In the genomic region with DNA sequence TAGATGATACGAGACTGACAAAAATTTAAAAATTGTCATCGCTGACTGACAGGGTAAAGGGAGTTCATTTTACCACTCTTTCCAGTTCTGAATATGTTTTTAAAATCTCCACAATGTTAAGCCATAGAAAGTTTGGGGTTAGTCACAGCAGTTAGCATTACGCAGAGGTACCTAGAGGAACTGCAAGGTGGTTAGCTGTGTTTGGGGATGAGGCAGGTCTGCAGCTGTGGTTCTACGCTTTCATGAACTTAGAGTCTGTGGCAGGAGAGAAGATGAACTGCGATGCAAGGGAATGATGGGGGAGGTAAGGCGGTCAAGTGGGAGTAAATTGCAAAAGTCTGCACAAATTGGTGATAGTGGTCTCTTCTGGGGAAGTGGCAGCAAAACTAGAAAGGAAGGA, we compare ENCODE assay signal across 15 cellular contexts. TPM values are rescaled to one million over a fixed set of nuclear protein-coding genes. Genes with fewer than 3 reads are reported as not detected.
A peak's percentile ranks its signal among the peaks of the same experiment; 100 is the strongest.
DNase-seq lines count a peak whose midpoint lies in the region; ATAC-seq and TF ChIP-seq lines count a peak whose summit lies in the region.
"Had no signal": no experiment of that assay in that cellular context is flagged by ENCODE, and none has a peak within 500 bp of the region (broad histone marks: within the 10 kb centered on the region; RNA-seq: fewer than 3 reads in every experiment).

No MANE protein-coding gene starts in this region.

- in situ Hi-C loops in GM13976 (cut with MboI; ENCODE audit: low sequenced_read_pairs, unreplicated experiment) (no loop called here), HAP-1 (cut with MboI; ENCODE audit: low sequenced_read_pairs) (no loop called here)

- no peaks in the 10 kb centered on the region for H3K36me3 ChIP-seq in HAP-1 (replicated peaks)

- H3K36me3 Mint-ChIP-seq in WTC11, result no peaks in the 10 kb centered on the region

- H3K27ac Mint-ChIP-seq in WTC11, result no peak overlapping the region

- H3K27me3 ChIP-seq in HAP-1 (ENCODE audit: low read depth), result no peaks in the 10 kb centered on the region

- no peak overlapping the region for H3K4me3 Mint-ChIP-seq in WTC11

- TF ChIP-seq CTCF in GM13976 (IDR thresholded peaks at IDR 0.05; ENCODE audit: borderline replicate concordance, control extremely low read depth, extremely low read depth, insufficient read depth, missing control alignments), result no peak
- TF ChIP-seq CTCF in WTC11 (IDR thresholded peaks at IDR 0.05), result no peak

- 0 out of 2 replicates have a peak, but pooled peaks cover 3% of the 10 kb centered on the region for H3K9me3 ChIP-seq in HAP-1

- H3K4me1 Mint-ChIP-seq in WTC11, result peaks cover 11% of the 10 kb centered on the region

- DNase-seq in GM13976 (ENCODE audit: low spot score) (peak; percentile 44), WTC11 (ENCODE audit: low spot score) (no peak), HAP-1 (ENCODE audit: low spot score in 2 of 2) (no peak), NCI-H2171 (lab: John Stamatoyannopoulos, UW) (no peak), kidney glomerular epithelial cell (lab: John Stamatoyannopoulos, UW) (no peak)
- DNase-seq in activated T-cell treated with anti-CD3 and anti-CD28 coated beads, Interleukin-2, amount 50 U/mL, for 48 hours, result no peak
- DNase-seq: activated CD4-positive, alpha-beta T cell treated with anti-CD3 and anti-CD28 coated beads for 1 hour; activated effector memory CD4-positive, alpha-beta T cell treated with Interleukin-2 at 50 U/mL for 16 hours; C1 segment of cervical spinal cord; NCI-H524; nucleus accumbens; SHP77 treated with DMSO at 0.1 percent for 48 hours; stimulated activated naive CD8-positive, alpha-beta T cell treated with anti-CD3 and anti-CD28 coated beads, Interleukin-15, Interleukin-2, amounts not matched to agents 100 U/mL and 50 U/mL, for 24 hours had no signal

- POLR2A ChIA-PET in WTC11 (lab: Charles Lee), result no interaction called here

- H3K27me3 Mint-ChIP-seq in WTC11 (ENCODE audit: low read depth), result no peaks in the 10 kb centered on the region; the same call in 1 of the 2 replicates

- H3K4me1 ChIP-seq in HAP-1, result peaks cover 19% of the 10 kb centered on the region

- H3K9me3 Mint-ChIP-seq in WTC11, result peaks cover 15% of the 10 kb centered on the region

- CTCF ChIA-PET in WTC11 (lab: Charles Lee), result interaction anchor here (1.0 kb wide), 1 partner anchor 32 kb away, joined by 3 read pairs; no protein-coding TSS in a partner anchor

- peak; percentile 96 for ATAC-seq in GM21360 (IDR thresholded peaks at IDR 0.05; ENCODE audit: unreplicated experiment)
- ATAC-seq in HG03095 (IDR thresholded peaks at IDR 0.05; ENCODE audit: unreplicated experiment), result peak; percentile 51
- peak; percentile 64 for ATAC-seq in WTC11
- ATAC-seq: stimulated activated naive CD8-positive, alpha-beta T cell treated with anti-CD3 and anti-CD28 coated beads, Interleukin-15, Interleukin-2, amounts not matched to agents 100 U/mL and 50 U/mL, for 24 hours had no signal

- no peak overlapping the region for H3K4me3 ChIP-seq in HAP-1

TF ChIP-seq in WTC11, 78 proteins besides CTCF, POLR2A, EP300 and RAD21:
- TF ChIP-seq ZNF263 (CRISPR knock-in tag; IDR thresholded peaks at IDR 0.05; ENCODE audit: low read depth) (no peak), TEAD4 (CRISPR knock-in tag; IDR thresholded peaks at IDR 0.05) (no peak), SMAD4 (CRISPR knock-in tag; IDR thresholded peaks at IDR 0.05) (no peak), RELA (CRISPR knock-in tag; IDR thresholded peaks at IDR 0.05; ENCODE audit: borderline replicate concordance) (no peak), NFE2L1 (CRISPR knock-in tag; IDR thresholded peaks at IDR 0.05) (no peak)
- TF ChIP-seq, protein P1, sequence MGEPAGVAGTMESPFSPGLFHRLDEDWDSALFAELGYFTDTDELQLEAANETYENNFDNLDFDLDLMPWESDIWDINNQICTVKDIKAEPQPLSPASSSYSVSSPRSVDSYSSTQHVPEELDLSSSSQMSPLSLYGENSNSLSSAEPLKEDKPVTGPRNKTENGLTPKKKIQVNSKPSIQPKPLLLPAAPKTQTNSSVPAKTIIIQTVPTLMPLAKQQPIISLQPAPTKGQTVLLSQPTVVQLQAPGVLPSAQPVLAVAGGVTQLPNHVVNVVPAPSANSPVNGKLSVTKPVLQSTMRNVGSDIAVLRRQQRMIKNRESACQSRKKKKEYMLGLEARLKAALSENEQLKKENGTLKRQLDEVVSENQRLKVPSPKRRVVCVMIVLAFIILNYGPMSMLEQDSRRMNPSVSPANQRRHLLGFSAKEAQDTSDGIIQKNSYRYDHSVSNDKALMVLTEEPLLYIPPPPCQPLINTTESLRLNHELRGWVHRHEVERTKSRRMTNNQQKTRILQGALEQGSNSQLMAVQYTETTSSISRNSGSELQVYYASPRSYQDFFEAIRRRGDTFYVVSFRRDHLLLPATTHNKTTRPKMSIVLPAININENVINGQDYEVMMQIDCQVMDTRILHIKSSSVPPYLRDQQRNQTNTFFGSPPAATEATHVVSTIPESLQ (CRISPR knock-in tag; IDR thresholded peaks at IDR 0.05), result no peak

RNA-seq across cellular contexts. Expression of a gene that starts 38.8 kb away (rescaled TPM):
- 63.7 to 68.9 TPM (median 66.6 TPM) in 3 replicates for total RNA-seq in WTC11 (2021)
